Comparison of ENCODE assay signal across 28 cellular contexts in genomic region chrX:147077472-147077871, GRCh38.
"Had no signal": no experiment of that assay in that cellular context is flagged by ENCODE, and none has a peak within 500 bp of the region (broad histone marks: within the 10 kb centered on the region; RNA-seq: fewer than 3 reads in every experiment).

No MANE protein-coding gene starts in this region.

- H3K79me2 ChIP-seq: hepatocyte had no signal

- H3K36me3 ChIP-seq: colonic mucosa, esophagus muscularis mucosa, esophagus squamous epithelium, gastrocnemius medialis, gastroesophageal sphincter, heart left ventricle, heart right ventricle had no signal

- H3K4me2 ChIP-seq: hepatocyte had no signal

- ATAC-seq: effector memory CD8-positive, alpha-beta T cell; esophagus mucosa; foreskin keratinocyte; gastrocnemius medialis; gastroesophageal sphincter; heart left ventricle; heart right ventricle had no signal

- DNase-seq: colonic mucosa; cortex of kidney; dermis blood vessel endothelial cell; dorsolateral prefrontal cortex; effector CD4-positive, alpha-beta T cell; effector CD8-positive, alpha-beta T cell; effector memory CD4-positive, alpha-beta T cell; effector memory CD8-positive, alpha-beta T cell; endodermal cell; erythroblast; esophagus squamous epithelium; foreskin fibroblast; foreskin keratinocyte; foreskin melanocyte; gastrocnemius medialis; glutamatergic neuron; head of caudate nucleus; heart left ventricle; heart right ventricle had no signal

- H3K27ac ChIP-seq: colonic mucosa, coronary artery, dorsolateral prefrontal cortex, epithelial cell of prostate, esophagus muscularis mucosa, esophagus squamous epithelium, foreskin keratinocyte, gastrocnemius medialis, gastroesophageal sphincter, heart left ventricle, heart right ventricle, hepatocyte had no signal

- FAIRE-seq: endometrium, endothelial cell of umbilical vein, frontal cortex had no signal

- H3K4me3 ChIP-seq: colonic mucosa, coronary artery, dorsolateral prefrontal cortex, esophagus muscularis mucosa, esophagus squamous epithelium, gastrocnemius medialis, gastroesophageal sphincter, heart left ventricle, heart right ventricle, hepatocyte had no signal

- H3K4me1 ChIP-seq: colonic mucosa, esophagus muscularis mucosa, esophagus squamous epithelium, foreskin keratinocyte, gastrocnemius medialis, gastroesophageal sphincter, heart left ventricle, heart right ventricle had no signal

- H3K9me3 ChIP-seq: colonic mucosa, esophagus muscularis mucosa, esophagus squamous epithelium, gastrocnemius medialis, gastroesophageal sphincter, heart left ventricle had no signal

- H3K27me3 ChIP-seq: colonic mucosa, esophagus muscularis mucosa, esophagus squamous epithelium, foreskin keratinocyte, gastrocnemius medialis, gastroesophageal sphincter, heart left ventricle, heart right ventricle, hepatocyte had no signal

- H2AFZ ChIP-seq: hepatocyte had no signal
